ENCODE assay signal across 23 cellular contexts in genomic region chr2:54880428-54880827, GRCh38.
A peak's percentile ranks its signal among the peaks of the same experiment; 100 is the strongest.
DNase-seq lines count a peak whose midpoint lies in the region; ATAC-seq and TF ChIP-seq lines count a peak whose summit lies in the region.
"Had no signal": no experiment of that assay in that cellular context is flagged by ENCODE, and none has a peak within 500 bp of the region (broad histone marks: within the 10 kb centered on the region; RNA-seq: fewer than 3 reads in every experiment).

No MANE protein-coding gene starts in this region.

- no peaks in the 10 kb centered on the region for H3K36me3 ChIP-seq in hepatocyte (replicated peaks; ENCODE audit: insufficient read depth, low read depth)
- H3K36me3 ChIP-seq: esophagus muscularis mucosa, gastroesophageal sphincter, lower lobe of right lung, suprapubic skin, uterus had no signal

- no peaks in the 10 kb centered on the region for H3K9me3 ChIP-seq in hepatocyte (ENCODE audit: low read depth)
- H3K9me3 ChIP-seq: esophagus muscularis mucosa, gastroesophageal sphincter, lower lobe of right lung, suprapubic skin, uterus had no signal

- no peaks in the 10 kb centered on the region for H3K27me3 ChIP-seq in hepatocyte
- H3K27me3 ChIP-seq: esophagus muscularis mucosa, gastroesophageal sphincter, suprapubic skin, uterus had no signal

- DNase-seq in Ammon's horn (ENCODE audit: low spot score) (peak; percentile 17), DMS 273 treated with DMSO at 0.1 percent for 48 hours (lab: John Stamatoyannopoulos, UW) (peak; percentile 86), OCI-M1 (lab: John Stamatoyannopoulos, UW) (peak; percentile 54), left kidney (ENCODE audit: low read depth, low spot score) (peak; percentile 9), hepatocyte (ENCODE audit: low spot score) (no peak)
- DNase-seq: activated naive CD8-positive, alpha-beta T cell treated with anti-CD3 and anti-CD28 coated beads for 36 hours; CD4-positive, alpha-beta T cell; DMS53; effector memory CD4-positive, alpha-beta T cell; GF-D8; islet precursor cell; lower lobe of right lung; NCI-H187 treated with DMSO at 0.1 percent for 48 hours; NCI-H526; PC-3; SHP77 treated with DMSO at 0.1 percent for 48 hours; uterus had no signal

- H3K27ac ChIP-seq in hepatocyte, result no peak overlapping the region
- H3K27ac ChIP-seq: esophagus muscularis mucosa, gastroesophageal sphincter, lower lobe of right lung, suprapubic skin, uterus had no signal

- H4K20me1 ChIP-seq in hepatocyte (ENCODE audit: insufficient read depth, poor library complexity, severe bottlenecking), result no peaks in the 10 kb centered on the region

- no peaks in the 10 kb centered on the region for H3K9me2 ChIP-seq in hepatocyte (replicated peaks; ENCODE audit: insufficient read depth)

- ATAC-seq in GM18511 (IDR thresholded peaks at IDR 0.05; ENCODE audit: unreplicated experiment) (no peak), GM18867 (IDR thresholded peaks at IDR 0.05; ENCODE audit: unreplicated experiment) (no peak)
- ATAC-seq: gastroesophageal sphincter; lower lobe of right lung; PC-3; stimulated activated memory B cell treated with anti-CD40 and anti-IgM and Interleukin-4, amounts not matched to agents 10 μg/mL and 1 μg/mL and 100 μg/mL, for 72 hours had no signal

- WGBS in hepatocyte (ENCODE audit: low lambda C conversion rate, missing lambda C conversion rate), result 80% methylated on average over 1 of the region's 1 CpG

- H3K4me1 ChIP-seq in hepatocyte (ENCODE audit: insufficient read depth), result peaks cover 6% of the 10 kb centered on the region
- H3K4me1 ChIP-seq: esophagus muscularis mucosa, gastroesophageal sphincter, lower lobe of right lung, suprapubic skin, uterus had no signal

- no peak overlapping the region for H3K4me2 ChIP-seq in hepatocyte

- TF ChIP-seq CTCF in hepatocyte (IDR thresholded peaks at IDR 0.05; ENCODE audit: poor library complexity), result no peak

- no peak overlapping the region for H2AFZ ChIP-seq in hepatocyte

- no peak overlapping the region for H3K4me3 ChIP-seq in hepatocyte
- H3K4me3 ChIP-seq: esophagus muscularis mucosa, gastroesophageal sphincter, lower lobe of right lung, suprapubic skin, uterus had no signal

- H3K79me2 ChIP-seq in hepatocyte, result no peaks in the 10 kb centered on the region
